Comparison of ENCODE assay signal across 1 cellular context in the genomic region with DNA sequence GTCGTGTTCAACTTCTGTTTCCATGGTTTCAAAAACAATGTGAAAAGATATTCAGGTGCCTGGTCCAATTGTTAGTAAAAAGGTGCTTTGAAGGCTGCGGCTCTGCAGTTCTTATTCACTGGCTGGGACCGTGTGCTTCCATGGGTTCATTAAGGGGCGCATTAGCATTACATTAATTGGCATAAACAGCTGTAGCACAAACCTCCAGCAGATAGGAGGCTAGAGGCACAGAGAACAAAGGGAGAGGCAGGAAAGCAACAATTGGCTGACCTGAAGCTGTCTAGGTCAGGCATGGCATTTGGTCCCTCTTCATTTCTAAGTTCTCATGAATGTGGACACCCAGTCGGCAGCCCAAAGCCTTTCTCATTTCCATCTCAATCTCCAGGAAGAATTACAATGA.
TF ChIP-seq lines count a peak whose summit lies in the region.

No MANE protein-coding gene starts in this region.

TF ChIP-seq in GM23338, 12 proteins besides CTCF, POLR2A, EP300 and RAD21 (continued from another document):
- TF ChIP-seq, protein P1, sequence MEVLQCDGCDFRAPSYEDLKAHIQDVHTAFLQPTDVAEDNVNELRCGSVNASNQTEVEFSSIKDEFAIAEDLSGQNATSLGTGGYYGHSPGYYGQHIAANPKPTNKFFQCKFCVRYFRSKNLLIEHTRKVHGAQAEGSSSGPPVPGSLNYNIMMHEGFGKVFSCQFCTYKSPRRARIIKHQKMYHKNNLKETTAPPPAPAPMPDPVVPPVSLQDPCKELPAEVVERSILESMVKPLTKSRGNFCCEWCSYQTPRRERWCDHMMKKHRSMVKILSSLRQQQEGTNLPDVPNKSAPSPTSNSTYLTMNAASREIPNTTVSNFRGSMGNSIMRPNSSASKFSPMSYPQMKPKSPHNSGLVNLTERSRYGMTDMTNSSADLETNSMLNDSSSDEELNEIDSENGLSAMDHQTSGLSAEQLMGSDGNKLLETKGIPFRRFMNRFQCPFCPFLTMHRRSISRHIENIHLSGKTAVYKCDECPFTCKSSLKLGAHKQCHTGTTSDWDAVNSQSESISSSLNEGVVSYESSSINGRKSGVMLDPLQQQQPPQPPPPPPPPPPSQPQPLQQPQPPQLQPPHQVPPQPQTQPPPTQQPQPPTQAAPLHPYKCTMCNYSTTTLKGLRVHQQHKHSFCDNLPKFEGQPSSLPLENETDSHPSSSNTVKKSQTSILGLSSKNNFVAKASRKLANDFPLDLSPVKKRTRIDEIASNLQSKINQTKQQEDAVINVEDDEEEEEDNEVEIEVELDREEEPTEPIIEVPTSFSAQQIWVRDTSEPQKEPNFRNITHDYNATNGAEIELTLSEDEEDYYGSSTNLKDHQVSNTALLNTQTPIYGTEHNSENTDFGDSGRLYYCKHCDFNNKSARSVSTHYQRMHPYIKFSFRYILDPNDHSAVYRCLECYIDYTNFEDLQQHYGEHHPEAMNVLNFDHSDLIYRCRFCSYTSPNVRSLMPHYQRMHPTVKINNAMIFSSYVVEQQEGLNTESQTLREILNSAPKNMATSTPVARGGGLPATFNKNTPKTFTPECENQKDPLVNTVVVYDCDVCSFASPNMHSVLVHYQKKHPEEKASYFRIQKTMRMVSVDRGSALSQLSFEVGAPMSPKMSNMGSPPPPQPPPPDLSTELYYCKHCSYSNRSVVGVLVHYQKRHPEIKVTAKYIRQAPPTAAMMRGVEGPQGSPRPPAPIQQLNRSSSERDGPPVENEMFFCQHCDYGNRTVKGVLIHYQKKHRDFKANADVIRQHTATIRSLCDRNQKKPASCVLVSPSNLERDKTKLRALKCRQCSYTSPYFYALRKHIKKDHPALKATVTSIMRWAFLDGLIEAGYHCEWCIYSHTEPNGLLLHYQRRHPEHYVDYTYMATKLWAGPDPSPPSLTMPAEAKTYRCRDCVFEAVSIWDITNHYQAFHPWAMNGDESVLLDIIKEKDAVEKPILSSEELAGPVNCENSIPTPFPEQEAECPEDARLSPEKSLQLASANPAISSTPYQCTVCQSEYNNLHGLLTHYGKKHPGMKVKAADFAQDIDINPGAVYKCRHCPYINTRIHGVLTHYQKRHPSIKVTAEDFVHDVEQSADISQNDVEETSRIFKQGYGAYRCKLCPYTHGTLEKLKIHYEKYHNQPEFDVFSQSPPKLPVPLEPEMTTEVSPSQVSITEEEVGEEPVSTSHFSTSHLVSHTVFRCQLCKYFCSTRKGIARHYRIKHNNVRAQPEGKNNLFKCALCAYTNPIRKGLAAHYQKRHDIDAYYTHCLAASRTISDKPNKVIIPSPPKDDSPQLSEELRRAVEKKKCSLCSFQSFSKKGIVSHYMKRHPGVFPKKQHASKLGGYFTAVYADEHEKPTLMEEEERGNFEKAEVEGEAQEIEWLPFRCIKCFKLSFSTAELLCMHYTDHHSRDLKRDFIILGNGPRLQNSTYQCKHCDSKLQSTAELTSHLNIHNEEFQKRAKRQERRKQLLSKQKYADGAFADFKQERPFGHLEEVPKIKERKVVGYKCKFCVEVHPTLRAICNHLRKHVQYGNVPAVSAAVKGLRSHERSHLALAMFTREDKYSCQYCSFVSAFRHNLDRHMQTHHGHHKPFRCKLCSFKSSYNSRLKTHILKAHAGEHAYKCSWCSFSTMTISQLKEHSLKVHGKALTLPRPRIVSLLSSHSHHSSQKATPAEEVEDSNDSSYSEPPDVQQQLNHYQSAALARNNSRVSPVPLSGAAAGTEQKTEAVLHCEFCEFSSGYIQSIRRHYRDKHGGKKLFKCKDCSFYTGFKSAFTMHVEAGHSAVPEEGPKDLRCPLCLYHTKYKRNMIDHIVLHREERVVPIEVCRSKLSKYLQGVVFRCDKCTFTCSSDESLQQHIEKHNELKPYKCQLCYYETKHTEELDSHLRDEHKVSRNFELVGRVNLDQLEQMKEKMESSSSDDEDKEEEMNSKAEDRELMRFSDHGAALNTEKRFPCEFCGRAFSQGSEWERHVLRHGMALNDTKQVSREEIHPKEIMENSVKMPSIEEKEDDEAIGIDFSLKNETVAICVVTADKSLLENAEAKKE (CRISPR knock-in tag; IDR thresholded peaks at IDR 0.05), result peak; percentile 61; the same call in 1 of the 2 replicates
- TF ChIP-seq ETS1 (IDR thresholded peaks at IDR 0.05) (no peak), NANOG (IDR thresholded peaks at IDR 0.05; ENCODE audit: borderline replicate concordance) (peak; percentile 71; the same call in 1 of the 2 replicates), CREB1 (CRISPR knock-in tag; IDR thresholded peaks at IDR 0.05; ENCODE audit: low read depth) (no peak), EZH2 (IDR thresholded peaks at IDR 0.05; ENCODE audit: low read depth, unreplicated experiment) (no peak), ZNF331 (CRISPR knock-in tag; IDR thresholded peaks at IDR 0.05; ENCODE audit: low read depth) (no peak), ZNF114 (CRISPR knock-in tag; IDR thresholded peaks at IDR 0.05) (no peak)
